In the genomic region with DNA sequence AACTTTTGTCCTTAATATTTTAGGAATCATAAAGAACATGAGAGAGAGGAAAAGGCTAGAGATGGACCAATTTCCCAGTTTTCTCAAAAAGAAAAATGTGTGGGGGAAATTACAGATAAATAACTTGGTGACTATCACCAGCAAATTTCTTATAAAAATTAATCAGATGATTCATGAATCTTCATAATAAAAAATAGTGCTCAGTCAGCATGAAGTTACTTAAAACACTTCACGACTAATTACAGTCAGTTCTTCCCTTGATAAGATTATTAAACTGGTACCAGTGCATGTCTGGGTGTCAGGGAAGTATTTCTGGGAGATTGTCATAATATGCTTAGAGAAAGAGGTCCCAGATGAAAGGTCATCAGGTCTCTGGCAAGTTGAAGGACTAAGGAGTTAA, we compare ENCODE assay signal across 4 cellular contexts.
TF ChIP-seq lines count a peak whose summit lies in the region.

No MANE protein-coding gene starts in this region.

TF ChIP-seq in HepG2, 621 proteins besides CTCF, POLR2A, EP300 and RAD21:
- TF ChIP-seq MAFF (IDR thresholded peaks at IDR 0.05; ENCODE audit: low read depth, low read length) (peak; percentile 61; the same call in 1 of the 2 replicates), MAFK (conservative IDR thresholded peaks at IDR 0.05 in 1 of 2, IDR thresholded peaks at IDR 0.05 in 1 of 2; ENCODE audit: low read length in 2 of 2) (peak; percentile 50 to 80; a peak in 3 of 4 replicates), MBNL3 (CRISPR knock-in tag; conservative IDR thresholded peaks at IDR 0.05) (no peak)
TF ChIP-seq in HepG2: peak in this region for 2.

TF ChIP-seq in A549, 52 proteins besides CTCF, POLR2A, EP300 and RAD21:
- TF ChIP-seq MAFK (IDR thresholded peaks at IDR 0.05; ENCODE audit: partially characterized antibody) (peak; percentile 75), PHF8 (IDR thresholded peaks at IDR 0.05; ENCODE audit: borderline replicate concordance, low read depth) (no peak)

TF ChIP-seq in IMR-90, 13 proteins besides CTCF, POLR2A, EP300 and RAD21:
- TF ChIP-seq MAFK (IDR thresholded peaks at IDR 0.05; ENCODE audit: low read depth, low read length) = peak; percentile 81
- no peak for TF ChIP-seq SMC3 (IDR thresholded peaks at IDR 0.05; ENCODE audit: low read depth, low read length)

TF ChIP-seq in K562, 482 proteins besides CTCF, POLR2A, EP300 and RAD21:
- TF ChIP-seq, protein P1, sequence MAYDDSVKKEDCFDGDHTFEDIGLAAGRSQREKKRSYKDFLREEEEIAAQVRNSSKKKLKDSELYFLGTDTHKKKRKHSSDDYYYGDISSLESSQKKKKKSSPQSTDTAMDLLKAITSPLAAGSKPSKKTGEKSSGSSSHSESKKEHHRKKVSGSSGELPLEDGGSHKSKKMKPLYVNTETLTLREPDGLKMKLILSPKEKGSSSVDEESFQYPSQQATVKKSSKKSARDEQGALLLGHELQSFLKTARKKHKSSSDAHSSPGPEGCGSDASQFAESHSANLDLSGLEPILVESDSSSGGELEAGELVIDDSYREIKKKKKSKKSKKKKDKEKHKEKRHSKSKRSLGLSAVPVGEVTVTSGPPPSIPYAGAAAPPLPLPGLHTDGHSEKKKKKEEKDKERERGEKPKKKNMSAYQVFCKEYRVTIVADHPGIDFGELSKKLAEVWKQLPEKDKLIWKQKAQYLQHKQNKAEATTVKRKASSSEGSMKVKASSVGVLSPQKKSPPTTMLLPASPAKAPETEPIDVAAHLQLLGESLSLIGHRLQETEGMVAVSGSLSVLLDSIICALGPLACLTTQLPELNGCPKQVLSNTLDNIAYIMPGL (CRISPR knock-in tag; IDR thresholded peaks at IDR 0.05) = no peak
- TF ChIP-seq, protein P2, sequence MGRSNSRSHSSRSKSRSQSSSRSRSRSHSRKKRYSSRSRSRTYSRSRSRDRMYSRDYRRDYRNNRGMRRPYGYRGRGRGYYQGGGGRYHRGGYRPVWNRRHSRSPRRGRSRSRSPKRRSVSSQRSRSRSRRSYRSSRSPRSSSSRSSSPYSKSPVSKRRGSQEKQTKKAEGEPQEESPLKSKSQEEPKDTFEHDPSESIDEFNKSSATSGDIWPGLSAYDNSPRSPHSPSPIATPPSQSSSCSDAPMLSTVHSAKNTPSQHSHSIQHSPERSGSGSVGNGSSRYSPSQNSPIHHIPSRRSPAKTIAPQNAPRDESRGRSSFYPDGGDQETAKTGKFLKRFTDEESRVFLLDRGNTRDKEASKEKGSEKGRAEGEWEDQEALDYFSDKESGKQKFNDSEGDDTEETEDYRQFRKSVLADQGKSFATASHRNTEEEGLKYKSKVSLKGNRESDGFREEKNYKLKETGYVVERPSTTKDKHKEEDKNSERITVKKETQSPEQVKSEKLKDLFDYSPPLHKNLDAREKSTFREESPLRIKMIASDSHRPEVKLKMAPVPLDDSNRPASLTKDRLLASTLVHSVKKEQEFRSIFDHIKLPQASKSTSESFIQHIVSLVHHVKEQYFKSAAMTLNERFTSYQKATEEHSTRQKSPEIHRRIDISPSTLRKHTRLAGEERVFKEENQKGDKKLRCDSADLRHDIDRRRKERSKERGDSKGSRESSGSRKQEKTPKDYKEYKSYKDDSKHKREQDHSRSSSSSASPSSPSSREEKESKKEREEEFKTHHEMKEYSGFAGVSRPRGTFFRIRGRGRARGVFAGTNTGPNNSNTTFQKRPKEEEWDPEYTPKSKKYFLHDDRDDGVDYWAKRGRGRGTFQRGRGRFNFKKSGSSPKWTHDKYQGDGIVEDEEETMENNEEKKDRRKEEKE (IDR thresholded peaks at IDR 0.05; ENCODE audit: borderline replicate concordance in 1 of 2, control insufficient read depth in 1 of 2, low read depth in 2 of 2, low read length in 1 of 2) = no peak
- TF ChIP-seq, protein P3, sequence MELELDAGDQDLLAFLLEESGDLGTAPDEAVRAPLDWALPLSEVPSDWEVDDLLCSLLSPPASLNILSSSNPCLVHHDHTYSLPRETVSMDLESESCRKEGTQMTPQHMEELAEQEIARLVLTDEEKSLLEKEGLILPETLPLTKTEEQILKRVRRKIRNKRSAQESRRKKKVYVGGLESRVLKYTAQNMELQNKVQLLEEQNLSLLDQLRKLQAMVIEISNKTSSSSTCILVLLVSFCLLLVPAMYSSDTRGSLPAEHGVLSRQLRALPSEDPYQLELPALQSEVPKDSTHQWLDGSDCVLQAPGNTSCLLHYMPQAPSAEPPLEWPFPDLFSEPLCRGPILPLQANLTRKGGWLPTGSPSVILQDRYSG (tag; conservative IDR thresholded peaks at IDR 0.05; ENCODE audit: low read depth) = no peak
- TF ChIP-seq ADNP (tag; IDR thresholded peaks at IDR 0.05) = no peak
- TF ChIP-seq C11orf30 (IDR thresholded peaks at IDR 0.05; ENCODE audit: low read depth) = peak; percentile 37; the same call in 1 of the 2 replicates
- TF ChIP-seq, protein P4, sequence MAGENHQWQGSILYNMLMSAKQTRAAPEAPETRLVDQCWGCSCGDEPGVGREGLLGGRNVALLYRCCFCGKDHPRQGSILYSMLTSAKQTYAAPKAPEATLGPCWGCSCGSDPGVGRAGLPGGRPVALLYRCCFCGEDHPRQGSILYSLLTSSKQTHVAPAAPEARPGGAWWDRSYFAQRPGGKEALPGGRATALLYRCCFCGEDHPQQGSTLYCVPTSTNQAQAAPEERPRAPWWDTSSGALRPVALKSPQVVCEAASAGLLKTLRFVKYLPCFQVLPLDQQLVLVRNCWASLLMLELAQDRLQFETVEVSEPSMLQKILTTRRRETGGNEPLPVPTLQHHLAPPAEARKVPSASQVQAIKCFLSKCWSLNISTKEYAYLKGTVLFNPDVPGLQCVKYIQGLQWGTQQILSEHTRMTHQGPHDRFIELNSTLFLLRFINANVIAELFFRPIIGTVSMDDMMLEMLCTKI (IDR thresholded peaks at IDR 0.05; ENCODE audit: partially characterized antibody) = no peak
- TF ChIP-seq FIP1L1 (IDR thresholded peaks at IDR 0.05; ENCODE audit: low read depth, low read length, poor library complexity, severe bottlenecking) = no peak
- TF ChIP-seq MCM7 (IDR thresholded peaks at IDR 0.05) = no peak
- TF ChIP-seq ZNF316 (IDR thresholded peaks at IDR 0.05) = peak; percentile 63; the same call in 1 of the 2 replicates
- peak; percentile 18; the same call in 1 of the 2 replicates for TF ChIP-seq MAFG (tag; conservative IDR thresholded peaks at IDR 0.05)
- TF ChIP-seq SNIP1 (IDR thresholded peaks at IDR 0.05; ENCODE audit: low read depth) = no peak
